20 cellular contexts compared by ENCODE assay signal in the genomic region with DNA sequence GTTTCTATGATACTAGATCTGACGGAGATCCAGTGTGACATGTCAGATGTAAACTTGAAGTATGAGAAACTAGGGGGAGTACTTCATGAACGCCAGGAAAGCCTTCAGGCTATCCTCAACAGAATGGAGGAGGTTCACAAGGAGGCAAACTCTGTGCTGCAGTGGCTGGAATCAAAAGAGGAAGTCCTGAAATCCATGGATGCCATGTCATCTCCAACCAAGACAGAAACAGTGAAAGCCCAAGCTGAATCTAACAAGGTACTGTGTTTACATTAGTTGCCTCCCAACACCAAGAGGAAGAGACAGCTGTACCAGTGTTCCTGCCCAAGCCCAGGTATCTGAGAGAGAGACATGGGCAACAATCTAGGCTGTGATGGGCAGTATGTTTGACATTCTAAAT.
"Had no signal": no experiment of that assay in that cellular context is flagged by ENCODE, and none has a peak within 500 bp of the region (broad histone marks: within the 10 kb centered on the region; RNA-seq: fewer than 3 reads in every experiment).

No MANE protein-coding gene starts in this region.

- DNase-seq: activated CD4-positive, alpha-beta T cell treated with anti-CD3 and anti-CD28 coated beads, Interleukin-2, amount 10 ng/mL, durations not matched to agents 7 days and 5 days; activated CD8-positive, alpha-beta memory T cell treated with anti-CD3 and anti-CD28 coated beads, Interleukin-2, amount 50 U/mL, for 4 hours; activated naive CD8-positive, alpha-beta T cell treated with anti-CD3 and anti-CD28 coated beads for 36 hours; amniotic stem cell; body of pancreas; endodermal cell; foreskin melanocyte; hypothalamus; kidney; mucosa of descending colon; naive thymus-derived CD8-positive, alpha-beta T cell; sigmoid colon; stimulated activated CD4-positive, alpha-beta T cell treated with anti-CD3 and anti-CD28 coated beads, Interleukin-4, amount 100 ng/mL, for 24 hours; T-cell; T-helper 9 cell had no signal

- H3K79me2 ChIP-seq: parathyroid adenoma had no signal

- H2AFZ ChIP-seq: parathyroid adenoma had no signal

- FAIRE-seq: kidney had no signal

- H3K27ac ChIP-seq: body of pancreas, epithelial cell of prostate, parathyroid adenoma had no signal

- H3K4me3 ChIP-seq: body of pancreas, mucosa of descending colon, sigmoid colon had no signal

- H3K4me1 Mint-ChIP-seq: activated CD4-positive, alpha-beta T cell treated with anti-CD3 and anti-CD28 coated beads, Interleukin-2, amount 10 ng/mL, durations not matched to agents 7 days and 5 days; activated naive CD8-positive, alpha-beta T cell treated with anti-CD3 and anti-CD28 coated beads for 36 hours; naive thymus-derived CD8-positive, alpha-beta T cell; stimulated activated memory B cell treated with anti-CD40 and anti-IgM and Interleukin-4, amounts not matched to agents 10 μg/mL and 1 μg/mL and 100 μg/mL, for 72 hours; T-cell had no signal

- H3K9me3 ChIP-seq: body of pancreas, mucosa of descending colon, sigmoid colon had no signal

- H3K9me3 Mint-ChIP-seq: activated CD4-positive, alpha-beta T cell treated with anti-CD3 and anti-CD28 coated beads, Interleukin-2, amount 10 ng/mL, durations not matched to agents 7 days and 5 days; activated naive CD8-positive, alpha-beta T cell treated with anti-CD3 and anti-CD28 coated beads for 36 hours; activated T-helper 1 cell treated with anti-CD3 and anti-CD28 coated beads, Interleukin-12 subunit alpha, Interleukin-12 subunit beta, Interleukin-2, Interleukin-4 antibody, amounts not matched to agents 30 ng/mL and 10 ng/mL and 1 ng/mL, durations not matched to agents 14 hours and 24 hours and 36 hours; endodermal cell; naive thymus-derived CD8-positive, alpha-beta T cell; stimulated activated memory B cell treated with anti-CD40 and anti-IgM and Interleukin-4, amounts not matched to agents 10 μg/mL and 1 μg/mL and 100 μg/mL, for 72 hours; T-cell had no signal

- H3K27me3 ChIP-seq: body of pancreas, sigmoid colon had no signal

- ATAC-seq: body of pancreas; naive thymus-derived CD8-positive, alpha-beta T cell; SK-N-SH treated with all-trans-retinoic acid at 6 μM for 48 hours; stimulated activated memory B cell treated with anti-CD40 and anti-IgM and Interleukin-4, amounts not matched to agents 10 μg/mL and 1 μg/mL and 100 μg/mL, for 72 hours; T-cell had no signal

- H3K4me1 ChIP-seq: parathyroid adenoma had no signal

- H3K4me3 Mint-ChIP-seq: activated CD4-positive, alpha-beta T cell treated with anti-CD3 and anti-CD28 coated beads, Interleukin-2, amount 10 ng/mL, durations not matched to agents 7 days and 5 days; activated naive CD8-positive, alpha-beta T cell treated with anti-CD3 and anti-CD28 coated beads for 36 hours; activated T-helper 1 cell treated with anti-CD3 and anti-CD28 coated beads, Interleukin-12 subunit alpha, Interleukin-12 subunit beta, Interleukin-2, Interleukin-4 antibody, amounts not matched to agents 30 ng/mL and 10 ng/mL and 1 ng/mL, durations not matched to agents 14 hours and 24 hours and 36 hours; endodermal cell; naive thymus-derived CD8-positive, alpha-beta T cell; stimulated activated memory B cell treated with anti-CD40 and anti-IgM and Interleukin-4, amounts not matched to agents 10 μg/mL and 1 μg/mL and 100 μg/mL, for 72 hours; T-cell had no signal

- H3K9ac ChIP-seq: parathyroid adenoma had no signal

- H3K27ac Mint-ChIP-seq: activated CD4-positive, alpha-beta T cell treated with anti-CD3 and anti-CD28 coated beads, Interleukin-2, amount 10 ng/mL, durations not matched to agents 7 days and 5 days; activated naive CD8-positive, alpha-beta T cell treated with anti-CD3 and anti-CD28 coated beads for 36 hours; activated T-helper 1 cell treated with anti-CD3 and anti-CD28 coated beads, Interleukin-12 subunit alpha, Interleukin-12 subunit beta, Interleukin-2, Interleukin-4 antibody, amounts not matched to agents 30 ng/mL and 10 ng/mL and 1 ng/mL, durations not matched to agents 14 hours and 24 hours and 36 hours; endodermal cell; stimulated activated memory B cell treated with anti-CD40 and anti-IgM and Interleukin-4, amounts not matched to agents 10 μg/mL and 1 μg/mL and 100 μg/mL, for 72 hours had no signal

- H3K27me3 Mint-ChIP-seq: activated CD4-positive, alpha-beta T cell treated with anti-CD3 and anti-CD28 coated beads, Interleukin-2, amount 10 ng/mL, durations not matched to agents 7 days and 5 days; activated naive CD8-positive, alpha-beta T cell treated with anti-CD3 and anti-CD28 coated beads for 36 hours; naive thymus-derived CD8-positive, alpha-beta T cell; stimulated activated memory B cell treated with anti-CD40 and anti-IgM and Interleukin-4, amounts not matched to agents 10 μg/mL and 1 μg/mL and 100 μg/mL, for 72 hours; T-cell had no signal
